22 cellular contexts compared by ENCODE assay signal in the genomic region with DNA sequence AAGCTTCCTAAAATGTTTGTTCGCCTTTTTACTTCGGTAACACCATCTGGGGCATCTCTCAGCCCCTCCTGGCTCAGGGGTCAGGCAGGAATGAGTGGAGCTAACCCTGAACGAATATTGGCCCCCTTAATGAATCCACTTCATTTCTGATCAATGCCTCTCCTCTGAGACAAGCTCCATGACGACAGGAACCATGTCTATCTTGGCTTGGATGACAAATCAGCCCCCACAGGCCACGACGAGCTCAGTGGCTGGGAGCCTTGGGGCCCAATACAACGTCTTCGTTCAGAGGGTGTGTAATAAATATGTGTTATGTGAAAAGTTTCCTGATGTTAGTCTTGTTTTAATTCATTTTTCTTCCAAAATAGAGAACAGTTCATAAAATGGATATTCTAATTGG.
DNase-seq lines count a peak whose midpoint lies in the region; ATAC-seq and TF ChIP-seq lines count a peak whose summit lies in the region.
"Had no signal": no experiment of that assay in that cellular context is flagged by ENCODE, and none has a peak within 500 bp of the region (broad histone marks: within the 10 kb centered on the region; RNA-seq: fewer than 3 reads in every experiment).

No MANE protein-coding gene starts in this region.

- TF ChIP-seq POLR2A in gastrocnemius medialis (IDR thresholded peaks at IDR 0.05) = no peak

- CTCF ChIA-PET in AG04450 (lab: Charles Lee) (interaction anchor here (1.5 kb wide), 1 partner anchor 17 kb away, joined by 4 read pairs; no protein-coding TSS in a partner anchor), Panc1 (lab: Charles Lee) (no interaction called here), Calu3 (lab: Charles Lee) (no interaction called here)

- no peaks in the 10 kb centered on the region for H3K9me3 Mint-ChIP-seq in activated naive CD8-positive, alpha-beta T cell treated with anti-CD3 and anti-CD28 coated beads, Interleukin-2, amount 50 U/mL, for 24 hours
- H3K9me3 Mint-ChIP-seq in Calu3 (ENCODE audit: low read depth, unreplicated experiment) = peaks cover 2% of the 10 kb centered on the region
- H3K9me3 Mint-ChIP-seq: central memory CD8-positive, alpha-beta T cell; GM23338 had no signal

- no peak overlapping the region for H3K4me3 ChIP-seq in AG04450 (ENCODE audit: low read depth, low read length)
- no peak overlapping the region for H3K4me3 ChIP-seq in Panc1 (ENCODE audit: low read depth in 2 of 2, low read length in 2 of 2)
- no peak overlapping the region for H3K4me3 ChIP-seq in left lung
- no peak overlapping the region for H3K4me3 ChIP-seq in gastrocnemius medialis
- H3K4me3 ChIP-seq: GM12878, GM23338, suprapubic skin had no signal

- H3K4me1 ChIP-seq in Panc1 (ENCODE audit: control insufficient read depth, insufficient read depth, low read length) (no peaks in the 10 kb centered on the region), left lung (peaks cover 6 to 11% of the 10 kb centered on the region in 2 donors), gastrocnemius medialis (peaks cover 25 to 31% of the 10 kb centered on the region in 2 donors)

- POLR2A ChIA-PET in AG04450 (lab: Yijun Ruan, JAX) (interaction anchor here (0.9 to 4.5 kb wide), 10 partner anchors 10 to 103 kb away, joined by 3 to 26 read pairs (median 6); no protein-coding TSS in a partner anchor), Panc1 (lab: Charles Lee) (no interaction called here)

- no peak overlapping the region for H3K27ac Mint-ChIP-seq in activated naive CD8-positive, alpha-beta T cell treated with anti-CD3 and anti-CD28 coated beads, Interleukin-2, amount 50 U/mL, for 24 hours
- no peak overlapping the region for H3K27ac Mint-ChIP-seq in Calu3 (ENCODE audit: unreplicated experiment)
- H3K27ac Mint-ChIP-seq: GM23338, progenitor cell of endocrine pancreas, T-helper 17 cell had no signal

- H3K27me3 Mint-ChIP-seq in activated naive CD8-positive, alpha-beta T cell treated with anti-CD3 and anti-CD28 coated beads, Interleukin-2, amount 50 U/mL, for 24 hours = peaks cover 22% of the 10 kb centered on the region
- peaks cover 45% of the 10 kb centered on the region for H3K27me3 Mint-ChIP-seq in Calu3 (ENCODE audit: unreplicated experiment)

- H3K36me3 Mint-ChIP-seq in activated naive CD8-positive, alpha-beta T cell treated with anti-CD3 and anti-CD28 coated beads, Interleukin-2, amount 50 U/mL, for 24 hours (ENCODE audit: low read depth) = no peaks in the 10 kb centered on the region
- no peaks in the 10 kb centered on the region for H3K36me3 Mint-ChIP-seq in Calu3 (ENCODE audit: insufficient read depth, unreplicated experiment)

- in situ Hi-C loops in Panc1 (cut with HindIII; ENCODE audit: low pct_unique_long_range_greater_than_20kb, low sequenced_read_pairs) (no loop called here), gastrocnemius medialis (cut with MboI; ENCODE audit: low sequenced_read_pairs in 4 of 4) (no loop called here)

- DNase-seq in AG04450 (ENCODE audit: low read depth, low spot score) (no peak), Panc1 (ENCODE audit: low read depth, low spot score) (no peak), left lung (no peak), gastrocnemius medialis (no peak), Calu3 (no peak), NK-92 (lab: John Stamatoyannopoulos, UW; ENCODE audit: unreplicated experiment) (no peak)
- DNase-seq in activated naive CD8-positive, alpha-beta T cell treated with anti-CD3 and anti-CD28 coated beads, Interleukin-2, amount 50 U/mL, for 24 hours = no peak
- DNase-seq: activated effector memory CD4-positive, alpha-beta T cell treated with anti-CD3 and anti-CD28 coated beads, Interleukin-2, amount 50 U/mL, for 16 hours; erythroblast; MM.1S; NCI-H1436 treated with DMSO at 0.1 percent for 48 hours; NCI-H526 treated with DMSO at 0.1 percent for 48 hours; stimulated activated CD4-positive, alpha-beta T cell treated with anti-CD3 and anti-CD28 coated beads, Interleukin-15, amount 100 ng/mL, for 24 hours; T-helper 17 cell had no signal

- H3K36me3 ChIP-seq in Panc1 (ENCODE audit: control insufficient read depth, insufficient read depth, low read length) (no peaks in the 10 kb centered on the region), left lung (no peaks in the 10 kb centered on the region), gastrocnemius medialis (no peaks in the 10 kb centered on the region)
- H3K36me3 ChIP-seq: suprapubic skin had no signal

- no peak for TF ChIP-seq CTCF in AG04450 (IDR thresholded peaks at IDR 0.05; ENCODE audit: low read depth, low read length)
- no peak for TF ChIP-seq CTCF in Panc1 (IDR thresholded peaks at IDR 0.05)
- TF ChIP-seq CTCF in left lung (IDR thresholded peaks at IDR 0.05) = no peak
- TF ChIP-seq CTCF in gastrocnemius medialis (IDR thresholded peaks at IDR 0.05 in 4 of 5, conservative IDR thresholded peaks at IDR 0.05 in 1 of 5) = no peak
- no peak for TF ChIP-seq CTCF in Calu3 (IDR thresholded peaks at IDR 0.05; ENCODE audit: unreplicated experiment)

- no TSS peak for BruUV-seq in Panc1 (replicated peaks; lab: Mats Ljungman, UMichigan)
- no TSS peak for BruUV-seq in Calu3 (replicated peaks; lab: Mats Ljungman, UMichigan)

- H3K27ac ChIP-seq in AG04450 (ENCODE audit: low read depth, low read length) (peak overlapping the region; percentile 99), Panc1 (ENCODE audit: low read length) (peak overlapping the region; percentile 44; the same call in 1 of the 2 replicates), left lung (peak overlapping the region; percentile 38 to 76), gastrocnemius medialis (peak overlapping the region; percentile 31 to 73 (median 68))
- H3K27ac ChIP-seq: C4-2B, VCaP had no signal

- intact Hi-C loops in Panc1 (cut with micrococcal nuclease; ENCODE audit: unreplicated experiment) = no loop called here
- intact Hi-C loops in left lung (cut with DNase I) = no loop called here
- intact Hi-C loops in gastrocnemius medialis (cut with DNase I; ENCODE audit: low total_unique reads) = loop anchor here (5.0 kb wide), 1 partner anchor 36 kb away; no protein-coding TSS in a partner anchor
- intact Hi-C loops in Calu3 (cut with micrococcal nuclease; ENCODE audit: unreplicated experiment) = no loop called here

- H3K9me3 ChIP-seq in AG04450 (ENCODE audit: control insufficient read depth, insufficient read depth, low read length) (peaks cover 2% of the 10 kb centered on the region; the same call in 1 of the 2 replicates), Panc1 (ENCODE audit: control insufficient read depth, insufficient read depth, low read depth, low read length) (no peaks in the 10 kb centered on the region; the same call in 1 of the 2 replicates), left lung (no peaks in the 10 kb centered on the region), gastrocnemius medialis (no peaks in the 10 kb centered on the region)
- H3K9me3 ChIP-seq: suprapubic skin had no signal

- peaks cover 18% of the 10 kb centered on the region for H3K4me1 Mint-ChIP-seq in activated naive CD8-positive, alpha-beta T cell treated with anti-CD3 and anti-CD28 coated beads, Interleukin-2, amount 50 U/mL, for 24 hours
- peaks cover 9% of the 10 kb centered on the region for H3K4me1 Mint-ChIP-seq in Calu3 (ENCODE audit: low read depth, unreplicated experiment)
- H3K4me1 Mint-ChIP-seq: central memory CD8-positive, alpha-beta T cell; GM23338; T-helper 17 cell had no signal

- H3K4me3 Mint-ChIP-seq in activated naive CD8-positive, alpha-beta T cell treated with anti-CD3 and anti-CD28 coated beads, Interleukin-2, amount 50 U/mL, for 24 hours = no peak overlapping the region
- H3K4me3 Mint-ChIP-seq in Calu3 (ENCODE audit: low read depth, unreplicated experiment) = no peak overlapping the region
- H3K4me3 Mint-ChIP-seq: central memory CD8-positive, alpha-beta T cell; GM23338; T-helper 17 cell had no signal

- ATAC-seq in Panc1 = no peak
- no peak for ATAC-seq in left lung
- no peak for ATAC-seq in gastrocnemius medialis
- no peak for ATAC-seq in activated naive CD8-positive, alpha-beta T cell treated with anti-CD3 and anti-CD28 coated beads, Interleukin-2, amount 50 U/mL, for 24 hours
- ATAC-seq in GM19397 (IDR thresholded peaks at IDR 0.05; ENCODE audit: unreplicated experiment) = no peak
- ATAC-seq: GM12878, GM23338, T-helper 17 cell had no signal

- H3K27me3 ChIP-seq in AG04450 (ENCODE audit: control insufficient read depth, insufficient read depth, low read length) (no peaks in the 10 kb centered on the region), Panc1 (ENCODE audit: control insufficient read depth, insufficient read depth, low read length) (no peaks in the 10 kb centered on the region), left lung (peaks cover 0 to 14% of the 10 kb centered on the region in 2 donors), gastrocnemius medialis (no peaks in the 10 kb centered on the region)
- H3K27me3 ChIP-seq: suprapubic skin had no signal

Comparison
In these comparisons a context has a peak if more than half of its experiments do, and no peak if none do; other contexts are left out.
1. H3K27ac ChIP-seq: peak in every context shown above with its lines; median percentile 99 in AG04450; 68 in gastrocnemius medialis; 57 in left lung; 44 in Panc1.